17 cellular contexts compared by ENCODE assay signal in genomic region chr16:69889295-69889964, GRCh38.
A peak's percentile ranks its signal among the peaks of the same experiment; 100 is the strongest.
DNase-seq lines count a peak whose midpoint lies in the region; ATAC-seq, FAIRE-seq and TF ChIP-seq lines count a peak whose summit lies in the region.
"Had no signal": no experiment of that assay in that cellular context is flagged by ENCODE, and none has a peak within 500 bp of the region (broad histone marks: within the 10 kb centered on the region; RNA-seq: fewer than 3 reads in every experiment).

No MANE protein-coding gene starts in this region.

- peaks cover 21 to 26% of the 10 kb centered on the region in 2 donors for H3K4me1 ChIP-seq in kidney (ENCODE audit: control insufficient read depth in 1 of 2, insufficient read depth in 1 of 2, low read depth in 1 of 2, low read length in 2 of 2)
- H3K4me1 ChIP-seq: HAP-1 had no signal

- H3K4me1 Mint-ChIP-seq in activated CD4-positive, alpha-beta T cell treated with anti-CD3 and anti-CD28 coated beads, Interleukin-2, amount 10 ng/mL, durations not matched to agents 7 days and 5 days: no peaks in the 10 kb centered on the region
- peaks cover 11% of the 10 kb centered on the region for H3K4me1 Mint-ChIP-seq in T-helper 17 cell
- H3K4me1 Mint-ChIP-seq in stimulated activated effector memory CD8-positive, alpha-beta T cell treated with anti-CD3 and anti-CD28 coated beads, Interleukin-12 subunit alpha, Interleukin-12 subunit beta, amount 100 ng/mL, for 72 hours: peaks cover 15% of the 10 kb centered on the region
- H3K4me1 Mint-ChIP-seq: CD14-positive monocyte had no signal

- no peak overlapping the region for H3K4me3 ChIP-seq in kidney (ENCODE audit: low read length in 2 of 2)
- H3K4me3 ChIP-seq: HAP-1, lung, upper lobe of right lung had no signal

- H3K9me3 ChIP-seq in T-helper 17 cell (ENCODE audit: control insufficient read depth, low read length, poor library complexity, severe bottlenecking) (no peaks in the 10 kb centered on the region), kidney (ENCODE audit: control insufficient read depth in 1 of 2, low read length in 2 of 2) (no peaks in the 10 kb centered on the region)
- H3K9me3 ChIP-seq: HAP-1, upper lobe of right lung had no signal

- intact Hi-C loops in kidney (cut with DNase I): no loop called here

- no peak overlapping the region for H3K27ac Mint-ChIP-seq in activated CD4-positive, alpha-beta T cell treated with anti-CD3 and anti-CD28 coated beads, Interleukin-2, amount 10 ng/mL, durations not matched to agents 7 days and 5 days
- peak overlapping the region; percentile 51 for H3K27ac Mint-ChIP-seq in T-helper 17 cell
- H3K27ac Mint-ChIP-seq in stimulated activated effector memory CD8-positive, alpha-beta T cell treated with anti-CD3 and anti-CD28 coated beads, Interleukin-12 subunit alpha, Interleukin-12 subunit beta, amount 100 ng/mL, for 72 hours: peak overlapping the region; percentile 52

- peak overlapping the region; percentile 88 to 93 for H3K27ac ChIP-seq in kidney (ENCODE audit: low read depth in 2 of 2, low read length in 2 of 2)

- no peak overlapping the region for H3K4me3 Mint-ChIP-seq in activated CD4-positive, alpha-beta T cell treated with anti-CD3 and anti-CD28 coated beads, Interleukin-2, amount 10 ng/mL, durations not matched to agents 7 days and 5 days
- no peak overlapping the region for H3K4me3 Mint-ChIP-seq in T-helper 17 cell
- H3K4me3 Mint-ChIP-seq in stimulated activated effector memory CD8-positive, alpha-beta T cell treated with anti-CD3 and anti-CD28 coated beads, Interleukin-12 subunit alpha, Interleukin-12 subunit beta, amount 100 ng/mL, for 72 hours: no peak overlapping the region

- FAIRE-seq in kidney (lab: Jason Lieb, UNC): no peak
- FAIRE-seq: A204.1, small intestine, TTC549 had no signal

- H3K9ac ChIP-seq in kidney (ENCODE audit: low read length in 2 of 2): peak overlapping the region in 1 of 2 donors; percentile 36

- ATAC-seq in T-helper 17 cell: no peak
- ATAC-seq in stimulated activated effector memory CD8-positive, alpha-beta T cell treated with anti-CD3 and anti-CD28 coated beads, Interleukin-12 subunit alpha, Interleukin-12 subunit beta, amount 100 ng/mL, for 72 hours: peak; percentile 95
- ATAC-seq: upper lobe of right lung had no signal

- H3K36me3 ChIP-seq in kidney (ENCODE audit: control insufficient read depth in 1 of 2, insufficient read depth in 2 of 2, low read length in 2 of 2): peaks cover 0 to 5% of the 10 kb centered on the region in 2 donors
- H3K36me3 ChIP-seq: HAP-1 had no signal

- H3K9me3 Mint-ChIP-seq in activated CD4-positive, alpha-beta T cell treated with anti-CD3 and anti-CD28 coated beads, Interleukin-2, amount 10 ng/mL, durations not matched to agents 7 days and 5 days: peaks cover 5% of the 10 kb centered on the region
- no peaks in the 10 kb centered on the region for H3K9me3 Mint-ChIP-seq in stimulated activated effector memory CD8-positive, alpha-beta T cell treated with anti-CD3 and anti-CD28 coated beads, Interleukin-12 subunit alpha, Interleukin-12 subunit beta, amount 100 ng/mL, for 72 hours

- peak; percentile 13 to 17 for DNase-seq in activated CD4-positive, alpha-beta T cell treated with anti-CD3 and anti-CD28 coated beads, Interleukin-2, amount 50 U/mL, for 48 hours
- DNase-seq in activated CD4-positive, alpha-beta T cell treated with anti-CD3 and anti-CD28 coated beads, Interleukin-2, amount 10 ng/mL, durations not matched to agents 7 days and 5 days: no peak
- DNase-seq in T-helper 17 cell: no peak
- DNase-seq in kidney: no peak
- no peak for DNase-seq in stimulated activated effector memory CD8-positive, alpha-beta T cell treated with anti-CD3 and anti-CD28 coated beads, Interleukin-12 subunit alpha, Interleukin-12 subunit beta, amount 100 ng/mL, for 72 hours (ENCODE audit: low spot score in 2 of 2)
- DNase-seq in activated gamma-delta T cell (lab: John Stamatoyannopoulos, UW): no peak
- DNase-seq in kidney tubule cell (ENCODE audit: low spot score): no peak
- DNase-seq in HEK293T (ENCODE audit: extremely low spot score): no peak
- DNase-seq: amniotic stem cell, DMS53, small intestine, upper lobe of right lung had no signal

- H3K27me3 Mint-ChIP-seq in activated CD4-positive, alpha-beta T cell treated with anti-CD3 and anti-CD28 coated beads, Interleukin-2, amount 10 ng/mL, durations not matched to agents 7 days and 5 days: no peaks in the 10 kb centered on the region
- no peaks in the 10 kb centered on the region for H3K27me3 Mint-ChIP-seq in T-helper 17 cell

- POLR2A ChIA-PET in activated CD4-positive, alpha-beta T cell treated with anti-CD3 and anti-CD28 coated beads, Interleukin-2, amount 10 ng/mL, durations not matched to agents 7 days and 5 days (lab: Charles Lee): no interaction called here
- POLR2A ChIA-PET in HEK293T (lab: Yijun Ruan, JAX): no interaction called here

- peaks cover 23% of the 10 kb centered on the region for H3K36me3 Mint-ChIP-seq in activated CD4-positive, alpha-beta T cell treated with anti-CD3 and anti-CD28 coated beads, Interleukin-2, amount 10 ng/mL, durations not matched to agents 7 days and 5 days (ENCODE audit: low read depth)
- peaks cover 5% of the 10 kb centered on the region for H3K36me3 Mint-ChIP-seq in T-helper 17 cell (ENCODE audit: low read depth)
- H3K36me3 Mint-ChIP-seq in stimulated activated effector memory CD8-positive, alpha-beta T cell treated with anti-CD3 and anti-CD28 coated beads, Interleukin-12 subunit alpha, Interleukin-12 subunit beta, amount 100 ng/mL, for 72 hours: peaks cover 17% of the 10 kb centered on the region

- no peak for TF ChIP-seq CTCF in kidney (IDR thresholded peaks at IDR 0.05; ENCODE audit: borderline replicate concordance, extremely low read depth, insufficient read depth)

- CTCF ChIA-PET in activated CD4-positive, alpha-beta T cell treated with anti-CD3 and anti-CD28 coated beads, Interleukin-2, amount 10 ng/mL, durations not matched to agents 7 days and 5 days (lab: Charles Lee): interaction anchor here (0.6 to 1.4 kb wide), 3 partner anchors 9 to 315 kb away, joined by 4 to 5 read pairs (median 4); no protein-coding TSS in a partner anchor
- CTCF ChIA-PET in HEK293T (lab: Yijun Ruan, JAX): no interaction called here

TF ChIP-seq in HEK293T, 16 proteins besides CTCF, POLR2A, EP300 and RAD21:
- TF ChIP-seq SUZ12 (IDR thresholded peaks at IDR 0.05) (no peak), LEF1 (IDR thresholded peaks at IDR 0.05; ENCODE audit: borderline replicate concordance) (no peak), FOXA1 (IDR thresholded peaks at IDR 0.05) (no peak), FOXK2 (IDR thresholded peaks at IDR 0.05) (no peak), L3MBTL2 (conservative IDR thresholded peaks at IDR 0.05) (no peak), SP1 (IDR thresholded peaks at IDR 0.05) (no peak), TARDBP (IDR thresholded peaks at IDR 0.05) (no peak), CTBP1 (IDR thresholded peaks at IDR 0.05; ENCODE audit: borderline replicate concordance) (no peak), BHLHE40 (IDR thresholded peaks at IDR 0.05; ENCODE audit: borderline replicate concordance) (no peak), ARNT (IDR thresholded peaks at IDR 0.05) (no peak), ZNF384 (IDR thresholded peaks at IDR 0.05) (no peak), HDGF (IDR thresholded peaks at IDR 0.05; ENCODE audit: borderline replicate concordance) (no peak), FOXM1 (IDR thresholded peaks at IDR 0.05; ENCODE audit: borderline replicate concordance) (no peak), NFRKB (IDR thresholded peaks at IDR 0.05) (no peak), ELF4 (IDR thresholded peaks at IDR 0.05) (no peak)
- TF ChIP-seq, protein P1, sequence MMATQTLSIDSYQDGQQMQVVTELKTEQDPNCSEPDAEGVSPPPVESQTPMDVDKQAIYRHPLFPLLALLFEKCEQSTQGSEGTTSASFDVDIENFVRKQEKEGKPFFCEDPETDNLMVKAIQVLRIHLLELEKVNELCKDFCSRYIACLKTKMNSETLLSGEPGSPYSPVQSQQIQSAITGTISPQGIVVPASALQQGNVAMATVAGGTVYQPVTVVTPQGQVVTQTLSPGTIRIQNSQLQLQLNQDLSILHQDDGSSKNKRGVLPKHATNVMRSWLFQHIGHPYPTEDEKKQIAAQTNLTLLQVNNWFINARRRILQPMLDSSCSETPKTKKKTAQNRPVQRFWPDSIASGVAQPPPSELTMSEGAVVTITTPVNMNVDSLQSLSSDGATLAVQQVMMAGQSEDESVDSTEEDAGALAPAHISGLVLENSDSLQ (IDR thresholded peaks at IDR 0.05): no peak
TF ChIP-seq in HEK293T: peak in this region for 0.

Comparison
In these comparisons a context has a peak if more than half of its experiments do, and no peak if none do; other contexts are left out.
1. DNase-seq: peak in activated CD4-positive, alpha-beta T cell treated with anti-CD3 and anti-CD28 coated beads, Interleukin-2, amount 50 U/mL, for 48 hours (2 of 2); none in activated CD4-positive, alpha-beta T cell treated with anti-CD3 and anti-CD28 coated beads, Interleukin-2, amount 10 ng/mL, durations not matched to agents 7 days and 5 days (single experiment), T-helper 17 cell (0 of 3), kidney (single experiment), stimulated activated effector memory CD8-positive, alpha-beta T cell treated with anti-CD3 and anti-CD28 coated beads, Interleukin-12 subunit alpha, Interleukin-12 subunit beta, amount 100 ng/mL, for 72 hours (0 of 2), activated gamma-delta T cell (single experiment), kidney tubule cell (single experiment) and HEK293T (single experiment).